ENCODE assay signal across 12 cellular contexts in genomic region chr14:72714094-72714493, GRCh38.
A peak's percentile ranks its signal among the peaks of the same experiment; 100 is the strongest.
DNase-seq lines count a peak whose midpoint lies in the region; ATAC-seq and TF ChIP-seq lines count a peak whose summit lies in the region.
"Had no signal": no experiment of that assay in that cellular context is flagged by ENCODE, and none has a peak within 500 bp of the region (broad histone marks: within the 10 kb centered on the region; RNA-seq: fewer than 3 reads in every experiment).

No MANE protein-coding gene starts in this region.

- H3K27ac ChIP-seq in Peyer's patch (peak overlapping the region in 1 of 4 donors; percentile 55), dorsolateral prefrontal cortex (peak overlapping the region in 5 of 59 donors; percentile 24 to 80 (median 67))
- H3K27ac ChIP-seq: 22Rv1, epithelial cell of prostate had no signal

- H3K27ac Mint-ChIP-seq in activated naive CD8-positive, alpha-beta T cell treated with anti-CD3 and anti-CD28 coated beads, Interleukin-2, amount 50 U/mL, for 24 hours = peak overlapping the region; percentile 51
- no peak overlapping the region for H3K27ac Mint-ChIP-seq in WTC11

- H3K4me3 Mint-ChIP-seq in activated naive CD8-positive, alpha-beta T cell treated with anti-CD3 and anti-CD28 coated beads, Interleukin-2, amount 50 U/mL, for 24 hours = peak overlapping the region; percentile 40
- no peak overlapping the region for H3K4me3 Mint-ChIP-seq in WTC11

- no peaks in the 10 kb centered on the region for H3K36me3 ChIP-seq in Peyer's patch

- TF ChIP-seq CTCF in Peyer's patch (IDR thresholded peaks at IDR 0.05) (no peak), dorsolateral prefrontal cortex (IDR thresholded peaks at IDR 0.05 in 54 of 56, conservative IDR thresholded peaks at IDR 0.05 in 2 of 56; ENCODE audit: low read depth in 1 of 56, partially characterized antibody in 56 of 56) (no peak), WTC11 (IDR thresholded peaks at IDR 0.05) (no peak)

- peaks cover 0 to 20% (median 6%) of the 10 kb centered on the region in 4 donors for H3K4me1 ChIP-seq in Peyer's patch

- H3K4me1 Mint-ChIP-seq in activated naive CD8-positive, alpha-beta T cell treated with anti-CD3 and anti-CD28 coated beads, Interleukin-2, amount 50 U/mL, for 24 hours = peaks cover 43% of the 10 kb centered on the region
- no peaks in the 10 kb centered on the region for H3K4me1 Mint-ChIP-seq in WTC11

- no peak for DNase-seq in activated CD4-positive, CD25-positive, alpha-beta regulatory T cell (lab: John Stamatoyannopoulos, UW)
- DNase-seq in Peyer's patch (peak in 2 of 3 donors; percentile 80 to 84), dorsolateral prefrontal cortex (no peak), WTC11 (ENCODE audit: low spot score) (no peak)
- DNase-seq in activated naive CD8-positive, alpha-beta T cell treated with anti-CD3 and anti-CD28 coated beads, Interleukin-2, amount 50 U/mL, for 24 hours = peak; percentile 54
- DNase-seq in stimulated activated CD8-positive, alpha-beta memory T cell treated with anti-CD3 and anti-CD28 coated beads, Interleukin-7, amount 100 ng/mL, for 1 hour (ENCODE audit: low read depth in 2 of 2) = peak; percentile 2 to 13
- DNase-seq: GF-D8, mesendoderm had no signal

- ATAC-seq in activated CD4-positive, CD25-positive, alpha-beta regulatory T cell treated with anti-CD3 and anti-CD28 coated beads, Interleukin-2, amount 50 U/mL, for 24 hours = peak; percentile 25 to 48
- peak; percentile 74 for ATAC-seq in activated naive CD8-positive, alpha-beta T cell treated with anti-CD3 and anti-CD28 coated beads, Interleukin-2, amount 50 U/mL, for 24 hours
- ATAC-seq in HG03039 (IDR thresholded peaks at IDR 0.05; ENCODE audit: unreplicated experiment) (no peak), WTC11 (no peak)

- H3K4me3 ChIP-seq in Peyer's patch = peak overlapping the region in 1 of 4 donors; percentile 6
- H3K4me3 ChIP-seq in dorsolateral prefrontal cortex = no peak overlapping the region

- no peaks in the 10 kb centered on the region for H3K27me3 Mint-ChIP-seq in activated naive CD8-positive, alpha-beta T cell treated with anti-CD3 and anti-CD28 coated beads, Interleukin-2, amount 50 U/mL, for 24 hours
- no peaks in the 10 kb centered on the region for H3K27me3 Mint-ChIP-seq in WTC11 (ENCODE audit: low read depth)

- POLR2A ChIA-PET in WTC11 (lab: Charles Lee) = no interaction called here

- H3K9me3 ChIP-seq in Peyer's patch = no peaks in the 10 kb centered on the region

- no peaks in the 10 kb centered on the region for H3K36me3 Mint-ChIP-seq in activated naive CD8-positive, alpha-beta T cell treated with anti-CD3 and anti-CD28 coated beads, Interleukin-2, amount 50 U/mL, for 24 hours (ENCODE audit: low read depth)
- H3K36me3 Mint-ChIP-seq in WTC11 = no peaks in the 10 kb centered on the region

- CTCF ChIA-PET in WTC11 (lab: Charles Lee) = no interaction called here

- no peak for TF ChIP-seq POLR2A in Peyer's patch (IDR thresholded peaks at IDR 0.05)

- H3K27me3 ChIP-seq in Peyer's patch = no peaks in the 10 kb centered on the region
- H3K27me3 ChIP-seq in dorsolateral prefrontal cortex = no peaks in the 10 kb centered on the region

- no peaks in the 10 kb centered on the region for H3K9me3 Mint-ChIP-seq in activated naive CD8-positive, alpha-beta T cell treated with anti-CD3 and anti-CD28 coated beads, Interleukin-2, amount 50 U/mL, for 24 hours
- no peaks in the 10 kb centered on the region for H3K9me3 Mint-ChIP-seq in WTC11

- intact Hi-C loops in dorsolateral prefrontal cortex (cut with DNase I) = loop anchor here in 1 of 2 donors (5.0 kb wide), 1 partner anchor 183 kb away; no protein-coding TSS in a partner anchor

TF ChIP-seq in WTC11, 78 proteins besides CTCF, POLR2A, EP300 and RAD21:
- TF ChIP-seq GTF2I (CRISPR knock-in tag; conservative IDR thresholded peaks at IDR 0.05) (no peak), ZBTB21 (CRISPR knock-in tag; IDR thresholded peaks at IDR 0.05; ENCODE audit: borderline replicate concordance) (no peak), ESRRA (CRISPR knock-in tag; IDR thresholded peaks at IDR 0.05; ENCODE audit: borderline replicate concordance) (no peak), IRF2 (CRISPR knock-in tag; IDR thresholded peaks at IDR 0.05; ENCODE audit: borderline replicate concordance, low read depth) (no peak), OVOL2 (CRISPR knock-in tag; IDR thresholded peaks at IDR 0.05; ENCODE audit: borderline replicate concordance) (no peak), GRHL2 (CRISPR knock-in tag; IDR thresholded peaks at IDR 0.05; ENCODE audit: insufficient replicate concordance, severe bottlenecking) (no peak), HMGXB4 (CRISPR knock-in tag; IDR thresholded peaks at IDR 0.05) (no peak), SOX15 (CRISPR knock-in tag; IDR thresholded peaks at IDR 0.05) (no peak), JUN (CRISPR knock-in tag; IDR thresholded peaks at IDR 0.05) (no peak), SMAD4 (CRISPR knock-in tag; IDR thresholded peaks at IDR 0.05) (no peak)
- TF ChIP-seq, protein P1, sequence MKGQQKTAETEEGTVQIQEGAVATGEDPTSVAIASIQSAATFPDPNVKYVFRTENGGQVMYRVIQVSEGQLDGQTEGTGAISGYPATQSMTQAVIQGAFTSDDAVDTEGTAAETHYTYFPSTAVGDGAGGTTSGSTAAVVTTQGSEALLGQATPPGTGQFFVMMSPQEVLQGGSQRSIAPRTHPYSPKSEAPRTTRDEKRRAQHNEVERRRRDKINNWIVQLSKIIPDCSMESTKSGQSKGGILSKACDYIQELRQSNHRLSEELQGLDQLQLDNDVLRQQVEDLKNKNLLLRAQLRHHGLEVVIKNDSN (CRISPR knock-in tag; IDR thresholded peaks at IDR 0.05) = no peak
- TF ChIP-seq, protein P2, sequence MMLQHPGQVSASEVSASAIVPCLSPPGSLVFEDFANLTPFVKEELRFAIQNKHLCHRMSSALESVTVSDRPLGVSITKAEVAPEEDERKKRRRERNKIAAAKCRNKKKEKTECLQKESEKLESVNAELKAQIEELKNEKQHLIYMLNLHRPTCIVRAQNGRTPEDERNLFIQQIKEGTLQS (CRISPR knock-in tag; conservative IDR thresholded peaks at IDR 0.05) = no peak
- TF ChIP-seq, protein P3, sequence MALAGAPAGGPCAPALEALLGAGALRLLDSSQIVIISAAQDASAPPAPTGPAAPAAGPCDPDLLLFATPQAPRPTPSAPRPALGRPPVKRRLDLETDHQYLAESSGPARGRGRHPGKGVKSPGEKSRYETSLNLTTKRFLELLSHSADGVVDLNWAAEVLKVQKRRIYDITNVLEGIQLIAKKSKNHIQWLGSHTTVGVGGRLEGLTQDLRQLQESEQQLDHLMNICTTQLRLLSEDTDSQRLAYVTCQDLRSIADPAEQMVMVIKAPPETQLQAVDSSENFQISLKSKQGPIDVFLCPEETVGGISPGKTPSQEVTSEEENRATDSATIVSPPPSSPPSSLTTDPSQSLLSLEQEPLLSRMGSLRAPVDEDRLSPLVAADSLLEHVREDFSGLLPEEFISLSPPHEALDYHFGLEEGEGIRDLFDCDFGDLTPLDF (CRISPR knock-in tag; IDR thresholded peaks at IDR 0.05) = no peak
- TF ChIP-seq, protein P4, sequence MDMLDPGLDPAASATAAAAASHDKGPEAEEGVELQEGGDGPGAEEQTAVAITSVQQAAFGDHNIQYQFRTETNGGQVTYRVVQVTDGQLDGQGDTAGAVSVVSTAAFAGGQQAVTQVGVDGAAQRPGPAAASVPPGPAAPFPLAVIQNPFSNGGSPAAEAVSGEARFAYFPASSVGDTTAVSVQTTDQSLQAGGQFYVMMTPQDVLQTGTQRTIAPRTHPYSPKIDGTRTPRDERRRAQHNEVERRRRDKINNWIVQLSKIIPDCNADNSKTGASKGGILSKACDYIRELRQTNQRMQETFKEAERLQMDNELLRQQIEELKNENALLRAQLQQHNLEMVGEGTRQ (CRISPR knock-in tag; IDR thresholded peaks at IDR 0.05) = no peak

Comparison
In these comparisons a context has a peak if more than half of its experiments do, and no peak if none do; other contexts are left out.
1. ATAC-seq: peak in activated CD4-positive, CD25-positive, alpha-beta regulatory T cell treated with anti-CD3 and anti-CD28 coated beads, Interleukin-2, amount 50 U/mL, for 24 hours (2 of 2) and activated naive CD8-positive, alpha-beta T cell treated with anti-CD3 and anti-CD28 coated beads, Interleukin-2, amount 50 U/mL, for 24 hours (single experiment); none in HG03039 (single experiment) and WTC11 (single experiment).
2. DNase-seq: peak in Peyer's patch (2 of 3), activated naive CD8-positive, alpha-beta T cell treated with anti-CD3 and anti-CD28 coated beads, Interleukin-2, amount 50 U/mL, for 24 hours (single experiment) and stimulated activated CD8-positive, alpha-beta memory T cell treated with anti-CD3 and anti-CD28 coated beads, Interleukin-7, amount 100 ng/mL, for 1 hour (2 of 2); none in activated CD4-positive, CD25-positive, alpha-beta regulatory T cell (0 of 4), dorsolateral prefrontal cortex (0 of 10) and WTC11 (single experiment).